1 cellular context compared by ENCODE assay signal in genomic region chrX:154813801-154814200, GRCh38.
TF ChIP-seq lines count a peak whose summit lies in the region.

No MANE protein-coding gene starts in this region.

TF ChIP-seq in GM23338, 12 proteins besides CTCF, POLR2A, EP300 and RAD21 (continued from another document):
- no peak for TF ChIP-seq NANOG (IDR thresholded peaks at IDR 0.05; ENCODE audit: borderline replicate concordance)
